8 cellular contexts compared by ENCODE assay signal in the genomic region with DNA sequence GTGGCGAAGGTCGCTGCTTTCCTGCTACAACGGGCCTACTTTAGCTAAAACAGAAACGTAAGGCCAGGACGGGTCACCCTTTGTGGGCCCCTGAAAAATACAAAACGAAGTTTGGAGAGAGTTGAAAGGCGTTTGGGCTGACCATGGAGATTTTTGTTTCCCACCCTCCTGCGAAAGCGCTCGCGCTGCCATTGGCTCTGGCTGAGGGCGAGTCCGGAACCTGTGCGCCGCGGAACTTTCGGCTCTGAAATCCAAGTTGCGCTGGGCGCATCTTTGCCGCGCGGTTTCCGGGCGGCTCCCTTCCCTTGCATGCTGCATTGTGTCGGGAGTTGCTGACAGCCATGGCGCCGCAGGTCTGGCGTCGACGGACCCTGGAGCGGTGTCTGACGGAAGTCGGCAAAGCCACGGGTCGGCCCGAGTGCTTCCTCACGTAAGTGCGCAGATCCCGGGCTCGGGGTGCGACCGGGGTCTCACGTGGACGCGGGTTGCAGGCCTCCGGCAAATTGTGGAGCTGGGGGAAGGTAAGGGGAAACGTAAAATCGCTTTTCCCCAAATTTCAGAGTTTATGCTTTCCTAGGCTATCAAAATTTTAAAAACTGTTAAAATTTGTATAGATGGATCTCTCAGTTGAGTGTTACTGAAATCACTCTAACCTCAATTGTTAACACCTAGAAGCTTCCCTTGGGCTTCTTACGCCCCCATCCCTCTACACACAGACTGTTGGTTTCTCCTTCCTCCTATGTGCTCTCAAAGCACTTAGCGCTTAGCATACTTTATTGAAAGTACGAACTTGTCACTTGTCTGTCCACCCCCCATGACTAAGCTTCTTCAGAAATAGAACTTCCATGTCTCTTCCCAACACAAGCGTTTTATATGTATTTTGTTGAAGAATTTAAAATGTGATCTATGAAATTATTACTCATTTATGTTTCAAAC. TPM values are rescaled to one million over a fixed set of nuclear protein-coding genes. Genes with fewer than 3 reads are reported as not detected.
DNase-seq lines count a peak whose midpoint lies in the region; ATAC-seq and TF ChIP-seq lines count a peak whose summit lies in the region.

A gene with protein sequence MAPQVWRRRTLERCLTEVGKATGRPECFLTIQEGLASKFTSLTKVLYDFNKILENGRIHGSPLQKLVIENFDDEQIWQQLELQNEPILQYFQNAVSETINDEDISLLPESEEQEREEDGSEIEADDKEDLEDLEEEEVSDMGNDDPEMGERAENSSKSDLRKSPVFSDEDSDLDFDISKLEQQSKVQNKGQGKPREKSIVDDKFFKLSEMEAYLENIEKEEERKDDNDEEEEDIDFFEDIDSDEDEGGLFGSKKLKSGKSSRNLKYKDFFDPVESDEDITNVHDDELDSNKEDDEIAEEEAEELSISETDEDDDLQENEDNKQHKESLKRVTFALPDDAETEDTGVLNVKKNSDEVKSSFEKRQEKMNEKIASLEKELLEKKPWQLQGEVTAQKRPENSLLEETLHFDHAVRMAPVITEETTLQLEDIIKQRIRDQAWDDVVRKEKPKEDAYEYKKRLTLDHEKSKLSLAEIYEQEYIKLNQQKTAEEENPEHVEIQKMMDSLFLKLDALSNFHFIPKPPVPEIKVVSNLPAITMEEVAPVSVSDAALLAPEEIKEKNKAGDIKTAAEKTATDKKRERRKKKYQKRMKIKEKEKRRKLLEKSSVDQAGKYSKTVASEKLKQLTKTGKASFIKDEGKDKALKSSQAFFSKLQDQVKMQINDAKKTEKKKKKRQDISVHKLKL (plus strand): TSS at position 310 of the 936 bp plus-strand sequence. CDS start 32 bp downstream, at position 342.

- H3K27ac ChIP-seq in HCT116 (ENCODE audit: low read depth, low read length) (peak within 1 kb of the TSS; percentile 72), MM.1S (ENCODE audit: low read length) (peak within 1 kb of the TSS; percentile 73)

- no TSS peak for BruUV-seq in HCT116 (replicated peaks; lab: Mats Ljungman, UMichigan)

- H3K4me3 ChIP-seq in HCT116 (replicated peaks in 1 of 2; ENCODE audit: low read depth in 1 of 2, low read length in 2 of 2) (peak within 1 kb of the TSS; percentile 83 to 97), MM.1S (ENCODE audit: low read length) (peak within 1 kb of the TSS; percentile 89)

- H3K9me2 ChIP-seq in HCT116 (ENCODE audit: insufficient read depth) (no peaks in the 10 kb centered on the region), MM.1S (replicated peaks; ENCODE audit: insufficient read depth, low read length) (no peaks in the 10 kb centered on the region)

- H4K20me1 ChIP-seq in HCT116 (ENCODE audit: insufficient read depth) (no peaks in the 10 kb centered on the region; the same call in 1 of the 2 replicates), MM.1S (ENCODE audit: insufficient read depth, low read length) (peaks cover 4% of the 10 kb centered on the region; the same call in 1 of the 2 replicates)

- peak within 1 kb of the TSS; percentile 81 for H3K9ac ChIP-seq in HCT116 (ENCODE audit: low read length)
- peak within 1 kb of the TSS; percentile 93 for H3K9ac ChIP-seq in MM.1S (ENCODE audit: low read length)

- DNase-seq in GM04504 (ENCODE audit: low read depth): peak; percentile 74
- DNase-seq in HCT116 (ENCODE audit: low read depth, low spot score): peak; percentile 78
- peak; percentile 91 for DNase-seq in MM.1S
- DNase-seq in SK-MEL-5 (ENCODE audit: low read depth, low spot score): peak; percentile 95
- DNase-seq in activated naive CD4-positive, alpha-beta T cell treated with Interleukin-2 at 50 U/mL for 16 hours: peak; percentile 93
- DNase-seq in germinal center (ENCODE audit: low spot score): peak; percentile 76
- peak; percentile 61 to 98 (median 92) for DNase-seq in nucleus accumbens (lab: John Stamatoyannopoulos, UW)
- DNase-seq in superior temporal gyrus (ENCODE audit: extremely low spot score): peak; percentile 94

- intact Hi-C loops in HCT116 (cut with micrococcal nuclease): loop anchor here (10.0 kb wide), 1 partner anchor 224 kb away; no protein-coding TSS in a partner anchor

- no peak for TF ChIP-seq CTCF in HCT116 (IDR thresholded peaks at IDR 0.05 in 2 of 3, conservative IDR thresholded peaks at IDR 0.05 in 1 of 3; ENCODE audit: borderline replicate concordance in 1 of 3, insufficient read depth in 1 of 3, low read depth in 2 of 3, low read length in 2 of 3)
- TF ChIP-seq CTCF in MM.1S (IDR thresholded peaks at IDR 0.05; ENCODE audit: low read length): no peak

- peak; percentile 94 for ATAC-seq in HCT116

- TF ChIP-seq POLR2A in HCT116 (IDR thresholded peaks at IDR 0.05; ENCODE audit: borderline replicate concordance, extremely low read depth, insufficient read depth, insufficient read length): peak; percentile 67

- peaks cover 0 to 21% of the 10 kb centered on the region in 2 experiments; a peak in 2 of 4 replicates for H3K4me1 ChIP-seq in HCT116 (ENCODE audit: control insufficient read depth in 1 of 2, insufficient read depth in 2 of 2, low read length in 2 of 2)
- peaks cover 6% of the 10 kb centered on the region for H3K4me1 ChIP-seq in MM.1S (ENCODE audit: low read length)

- H3K79me2 ChIP-seq in HCT116 (ENCODE audit: insufficient read depth, low read length) (peaks cover 59% of the 10 kb centered on the region), MM.1S (ENCODE audit: low read length) (peaks cover 78% of the 10 kb centered on the region)

- TF ChIP-seq RAD21 in HCT116 (IDR thresholded peaks at IDR 0.05; ENCODE audit: low read depth): no peak

- POLR2A ChIA-PET in HCT116 (lab: Charles Lee): interaction anchor here (0.8 kb wide), 1 partner anchor 30 kb away, joined by 3 read pairs; no protein-coding TSS in a partner anchor

- peaks cover 18 to 22% of the 10 kb centered on the region in 2 experiments for H3K36me3 ChIP-seq in HCT116 (ENCODE audit: control insufficient read depth in 1 of 2, insufficient read depth in 2 of 2, low read length in 2 of 2)
- H3K36me3 ChIP-seq in MM.1S (replicated peaks; ENCODE audit: insufficient read depth, low read length): no peaks in the 10 kb centered on the region; the same call in 1 of the 2 replicates

- RAD21 ChIA-PET in HCT116 (lab: Charles Lee; ENCODE audit: low non-redundant PET in 1 of 2, low total read pairs in 2 of 2, uncharacterized antibody in 2 of 2, unreplicated experiment in 2 of 2): no interaction called here

- H3K4me2 ChIP-seq in HCT116 (ENCODE audit: low read length) (peak within 1 kb of the TSS; percentile 75), MM.1S (ENCODE audit: low read depth, low read length) (peak within 1 kb of the TSS; percentile 97)

- in situ Hi-C loops in SK-MEL-5 (cut with HindIII; ENCODE audit: low pct_unique_long_range_greater_than_20kb, low sequenced_read_pairs): no loop called here

- H3F3A ChIP-seq in MM.1S (ENCODE audit: insufficient read depth, low read length): no peaks in the 10 kb centered on the region

- H2AFZ ChIP-seq in HCT116 (ENCODE audit: low read depth, low read length, poor library complexity, severe bottlenecking) (peak within 1 kb of the TSS; percentile 78), MM.1S (ENCODE audit: low read length) (peak within 1 kb of the TSS; percentile 86)

- CTCF ChIA-PET in HCT116 (lab: Charles Lee): no interaction called here

- H3K27me3 ChIP-seq in HCT116 (ENCODE audit: insufficient read depth, low read length) (no peaks in the 10 kb centered on the region), MM.1S (replicated peaks; ENCODE audit: insufficient read depth, low read length) (no peaks in the 10 kb centered on the region)

- no peaks in the 10 kb centered on the region for H3K9me3 ChIP-seq in HCT116 (ENCODE audit: control insufficient read depth in 1 of 2, insufficient read depth in 1 of 2, low read depth in 1 of 2, low read length in 2 of 2)
- H3K9me3 ChIP-seq in MM.1S (replicated peaks; ENCODE audit: insufficient read depth, low read length): no peaks in the 10 kb centered on the region

TF ChIP-seq in HCT116, 20 proteins besides CTCF, POLR2A, EP300 and RAD21 (continues in another document):
- TF ChIP-seq ZNF274 (IDR thresholded peaks at IDR 0.05; ENCODE audit: low read depth, low read length): no peak
- TF ChIP-seq, protein P1, sequence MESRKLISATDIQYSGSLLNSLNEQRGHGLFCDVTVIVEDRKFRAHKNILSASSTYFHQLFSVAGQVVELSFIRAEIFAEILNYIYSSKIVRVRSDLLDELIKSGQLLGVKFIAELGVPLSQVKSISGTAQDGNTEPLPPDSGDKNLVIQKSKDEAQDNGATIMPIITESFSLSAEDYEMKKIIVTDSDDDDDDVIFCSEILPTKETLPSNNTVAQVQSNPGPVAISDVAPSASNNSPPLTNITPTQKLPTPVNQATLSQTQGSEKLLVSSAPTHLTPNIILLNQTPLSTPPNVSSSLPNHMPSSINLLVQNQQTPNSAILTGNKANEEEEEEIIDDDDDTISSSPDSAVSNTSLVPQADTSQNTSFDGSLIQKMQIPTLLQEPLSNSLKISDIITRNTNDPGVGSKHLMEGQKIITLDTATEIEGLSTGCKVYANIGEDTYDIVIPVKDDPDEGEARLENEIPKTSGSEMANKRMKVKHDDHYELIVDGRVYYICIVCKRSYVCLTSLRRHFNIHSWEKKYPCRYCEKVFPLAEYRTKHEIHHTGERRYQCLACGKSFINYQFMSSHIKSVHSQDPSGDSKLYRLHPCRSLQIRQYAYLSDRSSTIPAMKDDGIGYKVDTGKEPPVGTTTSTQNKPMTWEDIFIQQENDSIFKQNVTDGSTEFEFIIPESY (IDR thresholded peaks at IDR 0.05; ENCODE audit: extremely low read depth, insufficient replicate concordance, low read length): no peak
- peak; percentile 49; the same call in 1 of the 2 replicates for TF ChIP-seq ZFX (IDR thresholded peaks at IDR 0.05)
- TF ChIP-seq ELF1 (IDR thresholded peaks at IDR 0.05; ENCODE audit: borderline replicate concordance, low read depth): no peak
- TF ChIP-seq FOSL1 (IDR thresholded peaks at IDR 0.05; ENCODE audit: low read depth): no peak
- peak; percentile 91 for TF ChIP-seq CBX3 (IDR thresholded peaks at IDR 0.05; ENCODE audit: low read depth)
- no peak for TF ChIP-seq EZH2 (IDR thresholded peaks at IDR 0.05)
- TF ChIP-seq TCF7L2 (IDR thresholded peaks at IDR 0.05; ENCODE audit: borderline replicate concordance, extremely low read depth, insufficient read depth, insufficient read length): peak; percentile 43
- TF ChIP-seq SIN3A (IDR thresholded peaks at IDR 0.05; ENCODE audit: low read depth): peak; percentile 88
- TF ChIP-seq POLR2AphosphoS5 (IDR thresholded peaks at IDR 0.05; ENCODE audit: low read depth, low read length): peak; percentile 87
- TF ChIP-seq, protein P2, sequence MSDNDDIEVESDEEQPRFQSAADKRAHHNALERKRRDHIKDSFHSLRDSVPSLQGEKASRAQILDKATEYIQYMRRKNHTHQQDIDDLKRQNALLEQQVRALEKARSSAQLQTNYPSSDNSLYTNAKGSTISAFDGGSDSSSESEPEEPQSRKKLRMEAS (IDR thresholded peaks at IDR 0.05): peak; percentile 97
- no peak for TF ChIP-seq EZH2phosphoT487 (IDR thresholded peaks at IDR 0.05; ENCODE audit: borderline replicate concordance)
- peak; percentile 33; the same call in 1 of the 2 replicates for TF ChIP-seq JUND (IDR thresholded peaks at IDR 0.05)

RNA-seq across cellular contexts. Expression of the gene that starts here (rescaled TPM):
- 36.7 TPM for total RNA-seq in HCT116 (2021; ENCODE audit: unreplicated experiment)
- polyA plus RNA-seq in HCT116 (2012): 5.9 and 9.1 TPM in 2 replicates
- 32.1 and 35.0 TPM in 2 replicates for total RNA-seq in SK-MEL-5 (2014; rRNA removed; shearing (Covaris generic))
- polyA plus RNA-seq in SK-MEL-5 (2015; cell fraction: cytosol; rRNA removed): 35.4 and 37.6 TPM in 2 replicates
- 41.9 and 48.0 TPM in 2 replicates for polyA plus RNA-seq in SK-MEL-5 (2015; cell fraction: nucleus; rRNA removed)

Comparison
In these comparisons a context has a peak if more than half of its experiments do, and no peak if none do; other contexts are left out.
1. Peak in every context shown above with its lines: DNase-seq, ATAC-seq, H3K4me3 ChIP-seq and H3K27ac ChIP-seq.